ENCODE assay signal across 8 cellular contexts in genomic region chr18:35050004-35050623, GRCh38. TPM values are rescaled to one million over a fixed set of nuclear protein-coding genes. Genes with fewer than 3 reads are reported as not detected.
A peak's percentile ranks its signal among the peaks of the same experiment; 100 is the strongest.
DNase-seq lines count a peak whose midpoint lies in the region; ATAC-seq, FAIRE-seq and TF ChIP-seq lines count a peak whose summit lies in the region.

No MANE protein-coding gene starts in this region.

- H3K27me3 ChIP-seq in bronchial epithelial cell (ENCODE audit: control insufficient read depth, insufficient read depth, low read length) (no peaks in the 10 kb centered on the region), skeletal muscle satellite cell (ENCODE audit: control insufficient read depth, insufficient read depth, low read length) (no peaks in the 10 kb centered on the region)

- H3K9me3 ChIP-seq in skeletal muscle satellite cell (replicated peaks; ENCODE audit: low read length), result no peaks in the 10 kb centered on the region

- H3K36me3 Mint-ChIP-seq in progenitor cell of endocrine pancreas (ENCODE audit: insufficient read depth), result peaks cover 6% of the 10 kb centered on the region

- H3K4me3 ChIP-seq in bronchial epithelial cell (ENCODE audit: low read depth, low read length) (no peak overlapping the region), skeletal muscle satellite cell (ENCODE audit: low read length) (no peak overlapping the region)

- H3K4me3 Mint-ChIP-seq in progenitor cell of endocrine pancreas (ENCODE audit: low read depth), result no peak overlapping the region

- H3K4me1 ChIP-seq in skeletal muscle satellite cell (ENCODE audit: control insufficient read depth, insufficient read depth, low read length), result no peaks in the 10 kb centered on the region

- intact Hi-C loops in head of caudate nucleus (cut with DNase I), result no loop called here

- no peak overlapping the region for H3K9ac ChIP-seq in skeletal muscle satellite cell (ENCODE audit: low read depth, low read length)

- H3K36me3 ChIP-seq in bronchial epithelial cell (ENCODE audit: control insufficient read depth, insufficient read depth, low read length), result no peaks in the 10 kb centered on the region
- H3K36me3 ChIP-seq in skeletal muscle satellite cell (ENCODE audit: insufficient read depth, low read length), result no peaks in the 10 kb centered on the region

- peak overlapping the region; percentile 43 for H3K4me2 ChIP-seq in skeletal muscle satellite cell (ENCODE audit: low read length)

- ATAC-seq in HG03139 (IDR thresholded peaks at IDR 0.05; ENCODE audit: unreplicated experiment), result peak; percentile 29
- no peak for ATAC-seq in GM21367 (IDR thresholded peaks at IDR 0.05; ENCODE audit: unreplicated experiment)

- H3K4me1 Mint-ChIP-seq in progenitor cell of endocrine pancreas (ENCODE audit: low read depth), result peaks cover 33% of the 10 kb centered on the region

- no peak overlapping the region for H3K27ac Mint-ChIP-seq in progenitor cell of endocrine pancreas

- no peak for FAIRE-seq in bronchial epithelial cell (lab: Jason Lieb, UNC)

- no peaks in the 10 kb centered on the region for H3K27me3 Mint-ChIP-seq in progenitor cell of endocrine pancreas

- DNase-seq in DMS 273 (lab: John Stamatoyannopoulos, UW; ENCODE audit: unreplicated experiment) (peak; percentile 33), DMS 273 treated with DMSO at 0.1 percent for 48 hours (lab: John Stamatoyannopoulos, UW) (no peak), bronchial epithelial cell (ENCODE audit: low read depth) (peak; percentile 29), progenitor cell of endocrine pancreas (ENCODE audit: low spot score, unreplicated experiment) (no peak), head of caudate nucleus (no peak)

- TF ChIP-seq CTCF in bronchial epithelial cell (IDR thresholded peaks at IDR 0.05; ENCODE audit: insufficient read depth, low read length, severe bottlenecking) (no peak), progenitor cell of endocrine pancreas (IDR thresholded peaks at IDR 0.05; ENCODE audit: unreplicated experiment) (no peak)

- H3K9me3 Mint-ChIP-seq in progenitor cell of endocrine pancreas (ENCODE audit: low read depth), result peaks cover 4% of the 10 kb centered on the region

RNA-seq across cellular contexts. Expression of gene MAPRE2, which starts 8.9 kb away (rescaled TPM):
- total RNA-seq in bronchial epithelial cell (0.38 and 0.79 TPM in 2 replicates), progenitor cell of endocrine pancreas (47.9 and 51.8 TPM in 2 replicates)
- 13.2 and 14.2 TPM in 2 replicates for total RNA-seq in skeletal muscle satellite cell (2012; rRNA removed)

Comparison
In these comparisons a context has a peak if more than half of its experiments do, and no peak if none do; other contexts are left out.
1. DNase-seq: peak in DMS 273 (single experiment) and bronchial epithelial cell (single experiment); none in DMS 273 treated with DMSO at 0.1 percent for 48 hours (single experiment), progenitor cell of endocrine pancreas (single experiment) and head of caudate nucleus (0 of 42).
2. RNA of gene MAPRE2, which starts 8.9 kb away (total RNA-seq): 47.9 to 51.8 TPM in progenitor cell of endocrine pancreas; 0.38 to 0.79 TPM in bronchial epithelial cell; every median in the first group is over 10 times any median in the second.